22 cellular contexts compared by ENCODE assay signal in genomic region chr12:31737345-31737744, GRCh38. TPM values are rescaled to one million over a fixed set of nuclear protein-coding genes. Genes with fewer than 3 reads are reported as not detected.
DNase-seq lines count a peak whose midpoint lies in the region; ATAC-seq and TF ChIP-seq lines count a peak whose summit lies in the region.
"Had no signal": no experiment of that assay in that cellular context is flagged by ENCODE, and none has a peak within 500 bp of the region (broad histone marks: within the 10 kb centered on the region; RNA-seq: fewer than 3 reads in every experiment).

No MANE protein-coding gene starts in this region.

- H3K79me2 ChIP-seq in trophoblast cell (ENCODE audit: control insufficient read depth, insufficient read depth, low read length, poor library complexity): peaks cover 2% of the 10 kb centered on the region

- H3K4me2 ChIP-seq in trophoblast cell (ENCODE audit: low read length): no peak overlapping the region

- H3K4me3 ChIP-seq in trophoblast cell (ENCODE audit: low read depth, low read length): no peak overlapping the region
- no peak overlapping the region for H3K4me3 ChIP-seq in MG63
- H3K4me3 ChIP-seq: tibial nerve had no signal

- H2BK5ac ChIP-seq in trophoblast cell (ENCODE audit: low read depth, low read length, poor library complexity): peak overlapping the region; percentile 22

- H3K27me3 ChIP-seq in trophoblast cell (ENCODE audit: insufficient read depth, low read length): no peaks in the 10 kb centered on the region
- no peaks in the 10 kb centered on the region for H3K27me3 ChIP-seq in MG63
- H3K27me3 ChIP-seq: brain microvascular endothelial cell, tibial nerve had no signal

- DNase-seq in activated CD8-positive, alpha-beta T cell treated with anti-CD3 and anti-CD28 coated beads for 36 hours: no peak
- DNase-seq in activated CD8-positive, alpha-beta T cell treated with anti-CD3 and anti-CD28 coated beads, Interleukin-2, amount 10 ng/mL, durations not matched to agents 7 days and 5 days: no peak
- no peak for DNase-seq in HFFc6
- no peak for DNase-seq in activated T-helper 2 cell treated with anti-CD3 and anti-CD28 coated beads, Interferon-gamma antibody, Interleukin-2, Interleukin-4, amounts not matched to agents 10 μg/mL and 5 μg/mL and 100 μg/mL, durations not matched to agents 14 hours and 24 hours and 36 hours (ENCODE audit: low spot score)
- DNase-seq in trophoblast cell: peak in 1 of 2 donors; percentile 29
- DNase-seq in DMS 273 (lab: John Stamatoyannopoulos, UW; ENCODE audit: unreplicated experiment): no peak
- no peak for DNase-seq in effector CD8-positive, alpha-beta T cell (lab: John Stamatoyannopoulos, UW)
- no peak for DNase-seq in MG63
- DNase-seq: activated CD8-positive, alpha-beta memory T cell treated with anti-CD3 and anti-CD28 coated beads for 24 hours; activated gamma-delta T cell treated with Interleukin-2 at 50 U/mL for 16 hours; brain microvascular endothelial cell; cortex of kidney; foreskin fibroblast; GOT3; hypothalamus; mammary epithelial cell; MM.1S; NCI-H187 treated with DMSO at 0.1 percent for 48 hours; NCI-H446 treated with DMSO at 0.1 percent for 48 hours had no signal

- H3K4me3 Mint-ChIP-seq in activated CD8-positive, alpha-beta T cell treated with anti-CD3 and anti-CD28 coated beads for 36 hours: no peak overlapping the region
- H3K4me3 Mint-ChIP-seq in activated CD8-positive, alpha-beta T cell treated with anti-CD3 and anti-CD28 coated beads, Interleukin-2, amount 10 ng/mL, durations not matched to agents 7 days and 5 days: no peak overlapping the region
- H3K4me3 Mint-ChIP-seq in HFFc6: no peak overlapping the region
- no peak overlapping the region for H3K4me3 Mint-ChIP-seq in activated T-helper 2 cell treated with anti-CD3 and anti-CD28 coated beads, Interferon-gamma antibody, Interleukin-2, Interleukin-4, amounts not matched to agents 10 μg/mL and 5 μg/mL and 100 μg/mL, durations not matched to agents 14 hours and 24 hours and 36 hours (ENCODE audit: low read depth)
- H3K4me3 Mint-ChIP-seq: nephron had no signal

- no peak overlapping the region for H4K91ac ChIP-seq in trophoblast cell (ENCODE audit: low read depth, low read length)

- TF ChIP-seq CTCF in activated CD8-positive, alpha-beta T cell treated with anti-CD3 and anti-CD28 coated beads for 36 hours (IDR thresholded peaks at IDR 0.05): no peak
- no peak for TF ChIP-seq CTCF in HFFc6 (IDR thresholded peaks at IDR 0.05)

- H3K9me3 Mint-ChIP-seq in activated CD8-positive, alpha-beta T cell treated with anti-CD3 and anti-CD28 coated beads for 36 hours: peaks cover 4% of the 10 kb centered on the region
- no peaks in the 10 kb centered on the region for H3K9me3 Mint-ChIP-seq in activated CD8-positive, alpha-beta T cell treated with anti-CD3 and anti-CD28 coated beads, Interleukin-2, amount 10 ng/mL, durations not matched to agents 7 days and 5 days (ENCODE audit: insufficient read depth)
- peaks cover 13% of the 10 kb centered on the region for H3K9me3 Mint-ChIP-seq in HFFc6
- H3K9me3 Mint-ChIP-seq in activated T-helper 2 cell treated with anti-CD3 and anti-CD28 coated beads, Interferon-gamma antibody, Interleukin-2, Interleukin-4, amounts not matched to agents 10 μg/mL and 5 μg/mL and 100 μg/mL, durations not matched to agents 14 hours and 24 hours and 36 hours: peaks cover 4% of the 10 kb centered on the region

- H2BK12ac ChIP-seq in trophoblast cell (ENCODE audit: low read length): peak overlapping the region; percentile 11

- H4K8ac ChIP-seq in trophoblast cell (ENCODE audit: low read depth, low read length): no peak overlapping the region

- no peak overlapping the region for H3K14ac ChIP-seq in trophoblast cell (ENCODE audit: low read length)

- H2AFZ ChIP-seq in trophoblast cell (ENCODE audit: insufficient read depth, low read length, poor library complexity): no peak overlapping the region

- H3K36me3 Mint-ChIP-seq in activated CD8-positive, alpha-beta T cell treated with anti-CD3 and anti-CD28 coated beads for 36 hours (ENCODE audit: low read depth): peaks cover 3% of the 10 kb centered on the region
- H3K36me3 Mint-ChIP-seq in activated CD8-positive, alpha-beta T cell treated with anti-CD3 and anti-CD28 coated beads, Interleukin-2, amount 10 ng/mL, durations not matched to agents 7 days and 5 days (ENCODE audit: low read depth): peaks cover 11% of the 10 kb centered on the region
- peaks cover 19% of the 10 kb centered on the region for H3K36me3 Mint-ChIP-seq in HFFc6 (ENCODE audit: low read depth)
- H3K36me3 Mint-ChIP-seq in activated T-helper 2 cell treated with anti-CD3 and anti-CD28 coated beads, Interferon-gamma antibody, Interleukin-2, Interleukin-4, amounts not matched to agents 10 μg/mL and 5 μg/mL and 100 μg/mL, durations not matched to agents 14 hours and 24 hours and 36 hours (ENCODE audit: low read depth): no peaks in the 10 kb centered on the region

- POLR2A ChIA-PET in activated CD8-positive, alpha-beta T cell treated with anti-CD3 and anti-CD28 coated beads for 36 hours (lab: Charles Lee): interaction anchor here (0.6 to 2.2 kb wide), 2 partner anchors 8 to 71 kb away, joined by 3 to 13 read pairs; partner anchors contain the start of gene AMN1
- POLR2A ChIA-PET in activated CD8-positive, alpha-beta T cell treated with anti-CD3 and anti-CD28 coated beads, Interleukin-2, amount 10 ng/mL, durations not matched to agents 7 days and 5 days (lab: Charles Lee): interaction anchor here (1.5 kb wide), 2 partner anchors 8 to 9 kb away, joined by 4 to 6 read pairs; partner anchors contain the start of gene AMN1

- no peak overlapping the region for H3K9ac ChIP-seq in trophoblast cell (ENCODE audit: low read length)

- WGBS in trophoblast cell (ENCODE audit: extremely low coverage, insufficient coverage, insufficient read length): no CpG with 5 or more reads among the region's 4 CpGs

- ATAC-seq in activated CD8-positive, alpha-beta T cell treated with anti-CD3 and anti-CD28 coated beads for 36 hours: no peak
- no peak for ATAC-seq in activated CD8-positive, alpha-beta T cell treated with anti-CD3 and anti-CD28 coated beads, Interleukin-2, amount 10 ng/mL, durations not matched to agents 7 days and 5 days

- peaks cover 6% of the 10 kb centered on the region for H3K79me1 ChIP-seq in trophoblast cell (ENCODE audit: low read length)

- no peak overlapping the region for H2BK120ac ChIP-seq in trophoblast cell (ENCODE audit: insufficient read depth, low read length, poor library complexity)

- H2AK5ac ChIP-seq in trophoblast cell (ENCODE audit: low read length): no peak overlapping the region

- H3K4ac ChIP-seq in trophoblast cell (ENCODE audit: low read depth, low read length): no peak overlapping the region

- no peak overlapping the region for H3K23ac ChIP-seq in trophoblast cell (ENCODE audit: low read length)

- CTCF ChIA-PET in activated CD8-positive, alpha-beta T cell treated with anti-CD3 and anti-CD28 coated beads for 36 hours (lab: Charles Lee): interaction anchor here (1.7 kb wide), 1 partner anchor 9 kb away, joined by 5 read pairs; no protein-coding TSS in a partner anchor
- CTCF ChIA-PET in activated CD8-positive, alpha-beta T cell treated with anti-CD3 and anti-CD28 coated beads, Interleukin-2, amount 10 ng/mL, durations not matched to agents 7 days and 5 days (lab: Charles Lee): no interaction called here

- H4K12ac ChIP-seq in trophoblast cell (ENCODE audit: low read depth, low read length): no peak overlapping the region

- no peak overlapping the region for H3K27ac ChIP-seq in trophoblast cell (ENCODE audit: low read depth, low read length)
- H3K27ac ChIP-seq: RWPE1, tibial nerve had no signal

- H3K18ac ChIP-seq in trophoblast cell (ENCODE audit: low read length): no peak overlapping the region

- peaks cover 3 to 6% of the 10 kb centered on the region in 2 experiments for H3K4me1 ChIP-seq in trophoblast cell (ENCODE audit: control insufficient read depth in 1 of 2, insufficient read depth in 2 of 2, low read length in 2 of 2)

- intact Hi-C loops in activated CD8-positive, alpha-beta T cell treated with anti-CD3 and anti-CD28 coated beads for 36 hours (cut with micrococcal nuclease): loop anchor here (10.0 kb wide), 1 partner anchor 67 kb away; no protein-coding TSS in a partner anchor
- intact Hi-C loops in activated T-helper 2 cell treated with anti-CD3 and anti-CD28 coated beads, Interferon-gamma antibody, Interleukin-2, Interleukin-4, amounts not matched to agents 10 μg/mL and 5 μg/mL and 100 μg/mL, durations not matched to agents 14 hours and 24 hours and 36 hours (cut with micrococcal nuclease): no loop called here

- H3K27ac Mint-ChIP-seq in activated CD8-positive, alpha-beta T cell treated with anti-CD3 and anti-CD28 coated beads for 36 hours: peak overlapping the region; percentile 74
- H3K27ac Mint-ChIP-seq in activated CD8-positive, alpha-beta T cell treated with anti-CD3 and anti-CD28 coated beads, Interleukin-2, amount 10 ng/mL, durations not matched to agents 7 days and 5 days: no peak overlapping the region
- peak overlapping the region; percentile 93 for H3K27ac Mint-ChIP-seq in HFFc6
- H3K27ac Mint-ChIP-seq in activated T-helper 2 cell treated with anti-CD3 and anti-CD28 coated beads, Interferon-gamma antibody, Interleukin-2, Interleukin-4, amounts not matched to agents 10 μg/mL and 5 μg/mL and 100 μg/mL, durations not matched to agents 14 hours and 24 hours and 36 hours: peak overlapping the region; percentile 46
- H3K27ac Mint-ChIP-seq: nephron had no signal

- no peaks in the 10 kb centered on the region for H3K9me3 ChIP-seq in trophoblast cell (ENCODE audit: insufficient read depth, low read depth, low read length)
- no peaks in the 10 kb centered on the region for H3K9me3 ChIP-seq in MG63
- H3K9me3 ChIP-seq: tibial nerve had no signal

- H3K4me1 Mint-ChIP-seq in activated CD8-positive, alpha-beta T cell treated with anti-CD3 and anti-CD28 coated beads for 36 hours (ENCODE audit: low read depth): peaks cover 65% of the 10 kb centered on the region
- peaks cover 36% of the 10 kb centered on the region for H3K4me1 Mint-ChIP-seq in activated CD8-positive, alpha-beta T cell treated with anti-CD3 and anti-CD28 coated beads, Interleukin-2, amount 10 ng/mL, durations not matched to agents 7 days and 5 days (ENCODE audit: low read depth)
- peaks cover 41% of the 10 kb centered on the region for H3K4me1 Mint-ChIP-seq in HFFc6 (ENCODE audit: low read depth)
- peaks cover 47% of the 10 kb centered on the region for H3K4me1 Mint-ChIP-seq in activated T-helper 2 cell treated with anti-CD3 and anti-CD28 coated beads, Interferon-gamma antibody, Interleukin-2, Interleukin-4, amounts not matched to agents 10 μg/mL and 5 μg/mL and 100 μg/mL, durations not matched to agents 14 hours and 24 hours and 36 hours (ENCODE audit: low read depth)

- no peaks in the 10 kb centered on the region for H3K27me3 Mint-ChIP-seq in activated CD8-positive, alpha-beta T cell treated with anti-CD3 and anti-CD28 coated beads for 36 hours
- H3K27me3 Mint-ChIP-seq in activated CD8-positive, alpha-beta T cell treated with anti-CD3 and anti-CD28 coated beads, Interleukin-2, amount 10 ng/mL, durations not matched to agents 7 days and 5 days (ENCODE audit: low read depth): no peaks in the 10 kb centered on the region
- H3K27me3 Mint-ChIP-seq in HFFc6 (ENCODE audit: insufficient read depth): peaks cover 2% of the 10 kb centered on the region; the same call in 1 of the 2 replicates
- H3K27me3 Mint-ChIP-seq in activated T-helper 2 cell treated with anti-CD3 and anti-CD28 coated beads, Interferon-gamma antibody, Interleukin-2, Interleukin-4, amounts not matched to agents 10 μg/mL and 5 μg/mL and 100 μg/mL, durations not matched to agents 14 hours and 24 hours and 36 hours (ENCODE audit: low read depth): peaks cover 4% of the 10 kb centered on the region

- no peaks in the 10 kb centered on the region for H3K36me3 ChIP-seq in trophoblast cell (ENCODE audit: control insufficient read depth in 1 of 2, insufficient read depth in 2 of 2, low read length in 2 of 2)
- H3K36me3 ChIP-seq in MG63: no peaks in the 10 kb centered on the region
- H3K36me3 ChIP-seq: brain microvascular endothelial cell, tibial nerve had no signal

RNA-seq across cellular contexts. Expression of gene AMN1, which starts 8.5 kb away (rescaled TPM):
- total RNA-seq in activated CD8-positive, alpha-beta T cell treated with anti-CD3 and anti-CD28 coated beads for 36 hours: 1 to 10 TPM; 3.5 to 4.1 TPM
- total RNA-seq in activated CD8-positive, alpha-beta T cell treated with anti-CD3 and anti-CD28 coated beads, Interleukin-2, amount 10 ng/mL, durations not matched to agents 7 days and 5 days: 1 to 10 TPM; 3.4 to 3.5 TPM
- 1 to 10 TPM; 3.4 to 5.3 (median 4.7) TPM for total RNA-seq in HFFc6 (2021; fragmentation: NEBNext Ultra II Directional; extraction: Animal tissue kit (Norgen Biotek cat#: 25700))
- total RNA-seq in activated T-helper 2 cell treated with anti-CD3 and anti-CD28 coated beads, Interferon-gamma antibody, Interleukin-2, Interleukin-4, amounts not matched to agents 10 μg/mL and 5 μg/mL and 100 μg/mL, durations not matched to agents 14 hours and 24 hours and 36 hours: 1.8 and 2.8 TPM in 2 replicates
- 5.4 and 6.1 TPM in 2 replicates for polyA plus RNA-seq in trophoblast cell (2013)
- 15.6 and 23.6 TPM in 2 replicates for total RNA-seq in MG63 (2014; rRNA removed; shearing (Covaris generic); ENCODE audit: low replicate concordance)
